ENCODE assay signal across 15 cellular contexts in genomic region chr15:89129816-89130134, GRCh38. TPM values are rescaled to one million over a fixed set of nuclear protein-coding genes. Genes with fewer than 3 reads are reported as not detected.
DNase-seq lines count a peak whose midpoint lies in the region; ATAC-seq and TF ChIP-seq lines count a peak whose summit lies in the region.
"Had no signal": no experiment of that assay in that cellular context is flagged by ENCODE, and none has a peak within 500 bp of the region (broad histone marks: within the 10 kb centered on the region; RNA-seq: fewer than 3 reads in every experiment).

No MANE protein-coding gene starts in this region.

- peaks cover 7% of the 10 kb centered on the region; the same call in 1 of the 2 replicates for H3K36me3 ChIP-seq in OCI-LY7 (ENCODE audit: insufficient read depth, low read length)
- peaks cover 0 to 43% of the 10 kb centered on the region in 2 donors for H3K36me3 ChIP-seq in gastroesophageal sphincter
- peaks cover 7 to 47% (median 30%) of the 10 kb centered on the region in 4 donors for H3K36me3 ChIP-seq in stomach

- H3K79me2 ChIP-seq in OCI-LY7 (ENCODE audit: insufficient read depth, low read depth, low read length) = no peaks in the 10 kb centered on the region

- POLR2A ChIA-PET in activated CD8-positive, alpha-beta T cell treated with anti-CD3 and anti-CD28 coated beads for 36 hours (lab: Charles Lee) = interaction anchor here (1.3 kb wide), 1 partner anchor 48 kb away, joined by 3 read pairs; no protein-coding TSS in a partner anchor
- POLR2A ChIA-PET in activated CD8-positive, alpha-beta T cell treated with anti-CD3 and anti-CD28 coated beads, Interleukin-2, amount 10 ng/mL, durations not matched to agents 7 days and 5 days (lab: Charles Lee) = no interaction called here
- POLR2A ChIA-PET in OCI-LY7 (lab: Charles Lee) = interaction anchor here (0.6 kb wide), 1 partner anchor 143 kb away, joined by 3 read pairs; no protein-coding TSS in a partner anchor

- H3K4me1 ChIP-seq in OCI-LY7 (ENCODE audit: insufficient read depth, low read length, poor library complexity, severe bottlenecking) = no peaks in the 10 kb centered on the region
- H3K4me1 ChIP-seq in gastroesophageal sphincter = peaks cover 6 to 71% (median 17%) of the 10 kb centered on the region in 3 donors
- peaks cover 43 to 99% (median 79%) of the 10 kb centered on the region in 4 donors for H3K4me1 ChIP-seq in stomach

- BruUV-seq in OCI-LY7 (replicated peaks; lab: Mats Ljungman, UMichigan) = no TSS peak

- no peaks in the 10 kb centered on the region for H3K9me3 ChIP-seq in OCI-LY7 (ENCODE audit: low read length)
- no peaks in the 10 kb centered on the region for H3K9me3 ChIP-seq in gastroesophageal sphincter
- H3K9me3 ChIP-seq in stomach = no peaks in the 10 kb centered on the region

- intact Hi-C loops in activated CD8-positive, alpha-beta T cell treated with anti-CD3 and anti-CD28 coated beads for 36 hours (cut with micrococcal nuclease) = loop anchor here (2.0 to 5.0 kb wide), 2 partner anchors 37 to 73 kb away; no protein-coding TSS in a partner anchor
- intact Hi-C loops in OCI-LY7 (cut with micrococcal nuclease; ENCODE audit: unreplicated experiment) = loop anchor here (1.0 to 5.0 kb wide), 2 partner anchors 52 to 72 kb away; no protein-coding TSS in a partner anchor
- intact Hi-C loops in stomach (cut with DNase I; ENCODE audit: low total_unique reads) = no loop called here

- ATAC-seq in activated CD8-positive, alpha-beta T cell treated with anti-CD3 and anti-CD28 coated beads for 36 hours = no peak
- no peak for ATAC-seq in activated CD8-positive, alpha-beta T cell treated with anti-CD3 and anti-CD28 coated beads, Interleukin-2, amount 10 ng/mL, durations not matched to agents 7 days and 5 days
- ATAC-seq in gastroesophageal sphincter (no peak), HG02870 (IDR thresholded peaks at IDR 0.05; ENCODE audit: unreplicated experiment) (no peak), HG03095 (IDR thresholded peaks at IDR 0.05; ENCODE audit: unreplicated experiment) (no peak)

- no peak for TF ChIP-seq POLR2A in gastroesophageal sphincter (IDR thresholded peaks at IDR 0.05)
- no peak for TF ChIP-seq POLR2A in stomach (IDR thresholded peaks at IDR 0.05)

- CTCF ChIA-PET in activated CD8-positive, alpha-beta T cell treated with anti-CD3 and anti-CD28 coated beads for 36 hours (lab: Charles Lee) = interaction anchor here (0.5 to 8.7 kb wide), 23 partner anchors 11 to 926 kb away, joined by 3 to 102 read pairs (median 8); partner anchors contain the start of gene ABHD2
- CTCF ChIA-PET in activated CD8-positive, alpha-beta T cell treated with anti-CD3 and anti-CD28 coated beads, Interleukin-2, amount 10 ng/mL, durations not matched to agents 7 days and 5 days (lab: Charles Lee) = interaction anchor here (0.6 to 11.1 kb wide), 34 partner anchors 9 to 505 kb away, joined by 3 to 88 read pairs (median 5); partner anchors contain the start of genes ABHD2 and HAPLN3
- CTCF ChIA-PET in OCI-LY7 (lab: Charles Lee; ENCODE audit: unreplicated experiment) = interaction anchor here (0.6 kb wide), 1 partner anchor 238 kb away, joined by 3 read pairs; no protein-coding TSS in a partner anchor

- WGBS in gastroesophageal sphincter (ENCODE audit: low coverage in 1 of 2), 2 donors = 25 to 60% methylated on average over 1 of the region's 1 CpG
- 22 to 43% (median 28%) methylated on average over 1 of the region's 1 CpG for WGBS in stomach, 5 donors

- no peaks in the 10 kb centered on the region for H3K27me3 Mint-ChIP-seq in activated CD8-positive, alpha-beta T cell treated with anti-CD3 and anti-CD28 coated beads for 36 hours
- H3K27me3 Mint-ChIP-seq in activated CD8-positive, alpha-beta T cell treated with anti-CD3 and anti-CD28 coated beads, Interleukin-2, amount 10 ng/mL, durations not matched to agents 7 days and 5 days (ENCODE audit: low read depth) = no peaks in the 10 kb centered on the region
- H3K27me3 Mint-ChIP-seq: naive thymus-derived CD4-positive, alpha-beta T cell had no signal

- no peak for TF ChIP-seq EP300 in gastroesophageal sphincter (IDR thresholded peaks at IDR 0.05)
- TF ChIP-seq EP300 in stomach (IDR thresholded peaks at IDR 0.05) = no peak

- no peaks in the 10 kb centered on the region for H4K20me1 ChIP-seq in OCI-LY7 (ENCODE audit: insufficient read depth, low read length)

- H3K4me3 ChIP-seq in OCI-LY7 (ENCODE audit: low read depth, low read length, poor library complexity, severe bottlenecking) (no peak overlapping the region), gastroesophageal sphincter (no peak overlapping the region), stomach (no peak overlapping the region)
- H3K4me3 ChIP-seq: GM23338, SK-N-MC had no signal

- no peak overlapping the region for H2AFZ ChIP-seq in OCI-LY7 (ENCODE audit: low read length)
- H2AFZ ChIP-seq: GM23338 had no signal

- H3K36me3 Mint-ChIP-seq in activated CD8-positive, alpha-beta T cell treated with anti-CD3 and anti-CD28 coated beads for 36 hours (ENCODE audit: low read depth) = peaks cover 14% of the 10 kb centered on the region
- peaks cover 18% of the 10 kb centered on the region for H3K36me3 Mint-ChIP-seq in activated CD8-positive, alpha-beta T cell treated with anti-CD3 and anti-CD28 coated beads, Interleukin-2, amount 10 ng/mL, durations not matched to agents 7 days and 5 days (ENCODE audit: low read depth)

- no peak for DNase-seq in activated CD8-positive, alpha-beta T cell treated with anti-CD3 and anti-CD28 coated beads for 36 hours
- DNase-seq in activated CD8-positive, alpha-beta T cell treated with anti-CD3 and anti-CD28 coated beads, Interleukin-2, amount 10 ng/mL, durations not matched to agents 7 days and 5 days = no peak
- no peak for DNase-seq in OCI-LY7 (ENCODE audit: low spot score)
- no peak for DNase-seq in stomach
- DNase-seq in DMS 273 (lab: John Stamatoyannopoulos, UW; ENCODE audit: unreplicated experiment) = no peak
- DNase-seq: DMS79 treated with DMSO at 0.1 percent for 48 hours, NCI-H2029 treated with DMSO at 0.1 percent for 48 hours, T1000 had no signal

- no peaks in the 10 kb centered on the region for H3K9me3 Mint-ChIP-seq in activated CD8-positive, alpha-beta T cell treated with anti-CD3 and anti-CD28 coated beads for 36 hours
- no peaks in the 10 kb centered on the region for H3K9me3 Mint-ChIP-seq in activated CD8-positive, alpha-beta T cell treated with anti-CD3 and anti-CD28 coated beads, Interleukin-2, amount 10 ng/mL, durations not matched to agents 7 days and 5 days (ENCODE audit: insufficient read depth)
- H3K9me3 Mint-ChIP-seq: activated T-helper 2 cell treated with anti-CD3 and anti-CD28 coated beads, Interferon-gamma antibody, Interleukin-2, Interleukin-4, amounts not matched to agents 10 μg/mL and 5 μg/mL and 100 μg/mL, durations not matched to agents 14 hours and 24 hours and 36 hours; GM23338; naive thymus-derived CD4-positive, alpha-beta T cell had no signal

- no peaks in the 10 kb centered on the region for H3K27me3 ChIP-seq in gastroesophageal sphincter
- no peaks in the 10 kb centered on the region for H3K27me3 ChIP-seq in stomach

- H3K4me2 ChIP-seq in OCI-LY7 (ENCODE audit: low read length) = no peak overlapping the region
- H3K4me2 ChIP-seq: GM23338 had no signal

- peak; percentile 26 for TF ChIP-seq CTCF in activated CD8-positive, alpha-beta T cell treated with anti-CD3 and anti-CD28 coated beads for 36 hours (IDR thresholded peaks at IDR 0.05)
- TF ChIP-seq CTCF in OCI-LY7 (conservative IDR thresholded peaks at IDR 0.05; ENCODE audit: low read length) (peak; percentile 22), gastroesophageal sphincter (IDR thresholded peaks at IDR 0.05) (no peak), stomach (IDR thresholded peaks at IDR 0.05) (no peak)

- no peaks in the 10 kb centered on the region for H3K9me2 ChIP-seq in OCI-LY7 (ENCODE audit: insufficient read depth, low read length)

- H3K27ac Mint-ChIP-seq in activated CD8-positive, alpha-beta T cell treated with anti-CD3 and anti-CD28 coated beads for 36 hours = no peak overlapping the region
- H3K27ac Mint-ChIP-seq in activated CD8-positive, alpha-beta T cell treated with anti-CD3 and anti-CD28 coated beads, Interleukin-2, amount 10 ng/mL, durations not matched to agents 7 days and 5 days = no peak overlapping the region
- H3K27ac Mint-ChIP-seq: GM23338 had no signal

- H3K27ac ChIP-seq in OCI-LY7 (ENCODE audit: low read depth, low read length, poor library complexity, severe bottlenecking) (no peak overlapping the region), gastroesophageal sphincter (peak overlapping the region; percentile 13 to 66 (median 54)), stomach (peak overlapping the region in 4 of 5 donors; percentile 81 to 95 (median 82))
- H3K27ac ChIP-seq: SK-N-MC had no signal

- H3K4me1 Mint-ChIP-seq in activated CD8-positive, alpha-beta T cell treated with anti-CD3 and anti-CD28 coated beads for 36 hours (ENCODE audit: low read depth) = peaks cover 22% of the 10 kb centered on the region
- H3K4me1 Mint-ChIP-seq in activated CD8-positive, alpha-beta T cell treated with anti-CD3 and anti-CD28 coated beads, Interleukin-2, amount 10 ng/mL, durations not matched to agents 7 days and 5 days (ENCODE audit: low read depth) = peaks cover 15% of the 10 kb centered on the region
- H3K4me1 Mint-ChIP-seq: GM23338 had no signal

- no peak overlapping the region for H3K4me3 Mint-ChIP-seq in activated CD8-positive, alpha-beta T cell treated with anti-CD3 and anti-CD28 coated beads for 36 hours
- no peak overlapping the region for H3K4me3 Mint-ChIP-seq in activated CD8-positive, alpha-beta T cell treated with anti-CD3 and anti-CD28 coated beads, Interleukin-2, amount 10 ng/mL, durations not matched to agents 7 days and 5 days
- H3K4me3 Mint-ChIP-seq: GM23338; naive thymus-derived CD4-positive, alpha-beta T cell had no signal

RNA-seq across cellular contexts. Expression of gene ABHD2, which starts 41.5 kb away (rescaled TPM):
- total RNA-seq in activated CD8-positive, alpha-beta T cell treated with anti-CD3 and anti-CD28 coated beads for 36 hours = 10 to 100 TPM; 36.8 to 38.9 TPM
- 10 to 100 TPM; 71.3 to 71.9 TPM for total RNA-seq in activated CD8-positive, alpha-beta T cell treated with anti-CD3 and anti-CD28 coated beads, Interleukin-2, amount 10 ng/mL, durations not matched to agents 7 days and 5 days
- 12.6 and 16.1 TPM in 2 replicates for total RNA-seq in OCI-LY7 (2014; rRNA removed; shearing (Covaris generic))
- total RNA-seq in OCI-LY7 (2022) (22.8 and 30.3 TPM in 2 replicates), gastroesophageal sphincter (100 to 1,000 TPM in 1 of 4 donors, 10 to 100 TPM in 3; 54.6 to 108 (median 75.9) TPM), stomach (100 to 1,000 TPM in 4 of 5 donors, 10 to 100 TPM in 1; 16.5 to 192 (median 148) TPM)
- 10 to 100 TPM in 1 of 3 donors, 1 to 10 TPM in 2; 5.1 to 16.9 (median 8.9) TPM for polyA plus RNA-seq in stomach

Comparison
In these comparisons a context has a peak if more than half of its experiments do, and no peak if none do; other contexts are left out.
1. CTCF ChIP-seq: peak in activated CD8-positive, alpha-beta T cell treated with anti-CD3 and anti-CD28 coated beads for 36 hours (single experiment) and OCI-LY7 (single experiment); none in gastroesophageal sphincter (0 of 4) and stomach (0 of 7).